22 cellular contexts compared by ENCODE assay signal in genomic region chr2:20673686-20674308, GRCh38. TPM values are rescaled to one million over a fixed set of nuclear protein-coding genes. Genes with fewer than 3 reads are reported as not detected.
"Had no signal": no experiment of that assay in that cellular context is flagged by ENCODE, and none has a peak within 500 bp of the region (broad histone marks: within the 10 kb centered on the region; RNA-seq: fewer than 3 reads in every experiment).

No MANE protein-coding gene starts in this region.

- DNase-seq: activated CD4-positive, alpha-beta memory T cell treated with anti-CD3 and anti-CD28 coated beads, Interleukin-2, amount 10 ng/mL, durations not matched to agents 7 days and 5 days; activated CD4-positive, alpha-beta T cell treated with anti-CD3 and anti-CD28 coated beads for 4 hours; activated CD8-positive, alpha-beta memory T cell treated with anti-CD3 and anti-CD28 coated beads, Interleukin-2, amount 50 U/mL, for 4 hours; activated effector memory CD4-positive, alpha-beta T cell treated with anti-CD3 and anti-CD28 coated beads, Interleukin-2, amount 50 U/mL, for 16 hours; activated T-cell treated with anti-CD3 and anti-CD28 coated beads, Interleukin-2, amount 50 U/mL, for 48 hours; adrenal gland; central memory CD4-positive, alpha-beta T cell; colonic mucosa; foreskin melanocyte; head of caudate nucleus; lower lobe of right lung; nephron progenitor cell; stimulated activated CD4-positive, alpha-beta T cell treated with anti-CD3 and anti-CD28 coated beads, Interleukin-12 subunit alpha, Interleukin-12 subunit beta, amount 100 ng/mL, for 4 hours; stimulated activated CD4-positive, alpha-beta T cell treated with anti-CD3 and anti-CD28 coated beads, Interleukin-2, amount 100 ng/mL, for 24 hours; T-helper 1 cell; T1000 had no signal

- H3K4me1 Mint-ChIP-seq: activated CD4-positive, alpha-beta memory T cell treated with anti-CD3 and anti-CD28 coated beads, Interleukin-2, amount 10 ng/mL, durations not matched to agents 7 days and 5 days; activated naive CD4-positive, alpha-beta T cell treated with anti-CD3 and anti-CD28 coated beads, Interleukin-2, amount 50 U/mL, for 24 hours had no signal

- H3K36me3 ChIP-seq: adrenal gland, colonic mucosa, lower lobe of right lung, tibial nerve had no signal

- H3K9me3 Mint-ChIP-seq: activated CD4-positive, alpha-beta memory T cell treated with anti-CD3 and anti-CD28 coated beads, Interleukin-2, amount 10 ng/mL, durations not matched to agents 7 days and 5 days; activated naive CD4-positive, alpha-beta T cell treated with anti-CD3 and anti-CD28 coated beads, Interleukin-2, amount 50 U/mL, for 24 hours; mesothelial cell of epicardium; nephron progenitor cell; stimulated activated effector memory CD8-positive, alpha-beta T cell treated with anti-CD3 and anti-CD28 coated beads, Interleukin-12 subunit alpha, Interleukin-12 subunit beta, amount 100 ng/mL, for 72 hours had no signal

- ATAC-seq: lower lobe of right lung; stimulated activated effector memory CD8-positive, alpha-beta T cell treated with anti-CD3 and anti-CD28 coated beads, Interleukin-12 subunit alpha, Interleukin-12 subunit beta, amount 100 ng/mL, for 72 hours had no signal

- H3K4me3 Mint-ChIP-seq: activated CD4-positive, alpha-beta memory T cell treated with anti-CD3 and anti-CD28 coated beads, Interleukin-2, amount 10 ng/mL, durations not matched to agents 7 days and 5 days; activated naive CD4-positive, alpha-beta T cell treated with anti-CD3 and anti-CD28 coated beads, Interleukin-2, amount 50 U/mL, for 24 hours; mesothelial cell of epicardium; nephron progenitor cell; stimulated activated effector memory CD8-positive, alpha-beta T cell treated with anti-CD3 and anti-CD28 coated beads, Interleukin-12 subunit alpha, Interleukin-12 subunit beta, amount 100 ng/mL, for 72 hours had no signal

- H3K27ac ChIP-seq: colonic mucosa, lower lobe of right lung, tibial nerve, VCaP had no signal

- H3K9me3 ChIP-seq: adrenal gland, colonic mucosa, lower lobe of right lung, tibial nerve had no signal

- H3K36me3 Mint-ChIP-seq: activated naive CD4-positive, alpha-beta T cell treated with anti-CD3 and anti-CD28 coated beads, Interleukin-2, amount 50 U/mL, for 24 hours; mesothelial cell of epicardium; stimulated activated effector memory CD8-positive, alpha-beta T cell treated with anti-CD3 and anti-CD28 coated beads, Interleukin-12 subunit alpha, Interleukin-12 subunit beta, amount 100 ng/mL, for 72 hours had no signal

- H3K4me3 ChIP-seq: adrenal gland, colonic mucosa, lower lobe of right lung, tibial nerve had no signal

- H3K27ac Mint-ChIP-seq: activated CD4-positive, alpha-beta memory T cell treated with anti-CD3 and anti-CD28 coated beads, Interleukin-2, amount 10 ng/mL, durations not matched to agents 7 days and 5 days; activated naive CD4-positive, alpha-beta T cell treated with anti-CD3 and anti-CD28 coated beads, Interleukin-2, amount 50 U/mL, for 24 hours; mesothelial cell of epicardium; nephron progenitor cell; stimulated activated effector memory CD8-positive, alpha-beta T cell treated with anti-CD3 and anti-CD28 coated beads, Interleukin-12 subunit alpha, Interleukin-12 subunit beta, amount 100 ng/mL, for 72 hours had no signal

RNA-seq across cellular contexts. Expression of gene GDF7, which starts 6.9 kb away (rescaled TPM):
- total RNA-seq: activated CD4-positive, alpha-beta memory T cell treated with anti-CD3 and anti-CD28 coated beads, Interleukin-2, amount 10 ng/mL, durations not matched to agents 7 days and 5 days had no signal
- polyA plus RNA-seq: fibroblast of lung had no signal
